In genomic region chr3:104437131-104437750, GRCh38 we compare ENCODE assay signal across 8 cellular contexts.
DNase-seq lines count a peak whose midpoint lies in the region; ATAC-seq and TF ChIP-seq lines count a peak whose summit lies in the region.

No MANE protein-coding gene starts in this region.

- no peak overlapping the region for H3K4me3 ChIP-seq in rectal smooth muscle tissue (ENCODE audit: low read length)
- H3K4me3 ChIP-seq in right lobe of liver: no peak overlapping the region

- H3K4me1 ChIP-seq in foreskin keratinocyte (peaks cover 38% of the 10 kb centered on the region), rectal smooth muscle tissue (ENCODE audit: control insufficient read depth, insufficient read depth, low read length) (no peaks in the 10 kb centered on the region), right lobe of liver (no peaks in the 10 kb centered on the region)

- intact Hi-C loops in right lobe of liver (cut with DNase I): no loop called here

- H3K9ac ChIP-seq in rectal smooth muscle tissue (ENCODE audit: low read length): no peak overlapping the region

- no peaks in the 10 kb centered on the region for H3K27me3 ChIP-seq in foreskin keratinocyte
- H3K27me3 ChIP-seq in rectal smooth muscle tissue (ENCODE audit: control insufficient read depth, insufficient read depth, low read length): no peaks in the 10 kb centered on the region
- H3K27me3 ChIP-seq in right lobe of liver: no peaks in the 10 kb centered on the region

- DNase-seq in GM03348 (ENCODE audit: low spot score) (peak; percentile 69), SK-MEL-5 (ENCODE audit: low read depth, low spot score) (peak; percentile 28), foreskin keratinocyte (peak; percentile 46 to 87), GDM1 (lab: John Stamatoyannopoulos, UW) (no peak), KG1 (lab: John Stamatoyannopoulos, UW) (no peak), right lobe of liver (no peak)

- H3K27ac ChIP-seq in foreskin keratinocyte (peak overlapping the region; percentile 98), rectal smooth muscle tissue (ENCODE audit: low read depth, low read length) (peak overlapping the region; percentile 36), right lobe of liver (no peak overlapping the region)

- TF ChIP-seq CTCF in foreskin keratinocyte (conservative IDR thresholded peaks at IDR 0.05): no peak
- no peak for TF ChIP-seq CTCF in right lobe of liver (IDR thresholded peaks at IDR 0.05)

- no peaks in the 10 kb centered on the region for H3K36me3 ChIP-seq in rectal smooth muscle tissue (ENCODE audit: control insufficient read depth, insufficient read depth, low read length)
- no peaks in the 10 kb centered on the region for H3K36me3 ChIP-seq in right lobe of liver

- in situ Hi-C loops in SK-MEL-5 (cut with HindIII; ENCODE audit: low pct_unique_long_range_greater_than_20kb, low sequenced_read_pairs): no loop called here

- TF ChIP-seq POLR2A in right lobe of liver (IDR thresholded peaks at IDR 0.05): no peak

- 28% methylated on average over 4 of the region's 4 CpGs for WGBS in right lobe of liver (ENCODE audit: insufficient coverage, low coverage, low lambda C conversion rate, missing lambda C conversion rate)

- ATAC-seq in foreskin keratinocyte (peak; percentile 94), right lobe of liver (no peak), HG03280 (IDR thresholded peaks at IDR 0.05; ENCODE audit: unreplicated experiment) (no peak)

- no peaks in the 10 kb centered on the region for H3K9me3 ChIP-seq in right lobe of liver

Comparison
In these comparisons a context has a peak if more than half of its experiments do, and no peak if none do; other contexts are left out.
1. DNase-seq: peak in GM03348 (single experiment), SK-MEL-5 (single experiment) and foreskin keratinocyte (2 of 2); none in GDM1 (single experiment), KG1 (single experiment) and right lobe of liver (0 of 3).
2. H3K27ac ChIP-seq: peak in foreskin keratinocyte (single experiment) and rectal smooth muscle tissue (single experiment); none in right lobe of liver (0 of 3).